In the genomic region with DNA sequence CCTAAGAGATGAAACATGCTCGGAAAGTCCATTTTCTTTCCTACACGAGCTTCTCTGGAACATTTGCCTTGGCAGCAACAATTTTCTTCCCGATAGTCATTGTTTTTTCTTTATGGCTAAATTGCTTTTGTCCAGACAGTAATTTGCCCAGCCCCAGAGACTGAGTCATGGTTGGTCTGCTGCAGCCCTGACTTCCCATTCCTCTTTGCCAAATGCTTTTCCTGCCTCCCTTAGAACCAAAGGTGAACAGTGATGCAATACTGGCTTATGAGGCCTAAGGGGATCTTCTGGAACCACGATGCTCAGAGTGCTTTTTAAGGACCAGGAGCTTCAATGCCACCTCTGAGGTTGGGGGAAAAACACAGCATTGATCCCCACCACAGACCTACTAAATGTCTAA, we compare ENCODE assay signal across 16 cellular contexts.
DNase-seq lines count a peak whose midpoint lies in the region; FAIRE-seq and TF ChIP-seq lines count a peak whose summit lies in the region.
"Had no signal": no experiment of that assay in that cellular context is flagged by ENCODE, and none has a peak within 500 bp of the region (broad histone marks: within the 10 kb centered on the region; RNA-seq: fewer than 3 reads in every experiment).

No MANE protein-coding gene starts in this region.

- no peaks in the 10 kb centered on the region; the same call in 1 of the 2 replicates for H3K36me3 Mint-ChIP-seq in HFFc6 (ENCODE audit: low read depth)

- WGBS in esophagus squamous epithelium, 2 donors, result 38 to 39% methylated on average over 4 of the region's 4 CpGs

- in situ Hi-C loops in astrocyte of the cerebellum (cut with HindIII; ENCODE audit: low sequenced_read_pairs), result no loop called here

- no peaks in the 10 kb centered on the region; the same call in 1 of the 2 replicates for H3K27me3 Mint-ChIP-seq in HFFc6 (ENCODE audit: insufficient read depth)
- H3K27me3 Mint-ChIP-seq: activated CD4-positive, alpha-beta T cell treated with anti-CD3 and anti-CD28 coated beads, Interleukin-2, amount 10 ng/mL, durations not matched to agents 7 days and 5 days; stimulated activated naive CD8-positive, alpha-beta T cell treated with anti-CD3 and anti-CD28 coated beads, Interleukin-15, amount 100 ng/mL, for 72 hours had no signal

- H3K9me3 Mint-ChIP-seq in HFFc6, result peaks cover 22% of the 10 kb centered on the region

- DNase-seq in AG09309 (ENCODE audit: low read depth) (peak; percentile 87), HFFc6 (peak; percentile 73), astrocyte of the cerebellum (ENCODE audit: low read depth) (peak; percentile 84), islet precursor cell (peak; percentile 80), HPDE6-E6E7 (ENCODE audit: extremely low spot score) (no peak), MV-4-11 (lab: John Stamatoyannopoulos, UW) (no peak), esophagus squamous epithelium (lab: John Stamatoyannopoulos, UW) (no peak), GM12891 (ENCODE audit: insufficient read length, low spot score) (no peak)
- DNase-seq: activated CD4-positive, alpha-beta T cell treated with anti-CD3 and anti-CD28 coated beads, Interleukin-2, amount 10 ng/mL, durations not matched to agents 7 days and 5 days; activated T-cell treated with anti-CD3 and anti-CD28 coated beads, Interleukin-2, amount 50 U/mL, for 4 hours; cortex of kidney; occipital lobe; SIG-M5; stimulated activated naive CD8-positive, alpha-beta T cell treated with anti-CD3 and anti-CD28 coated beads, Interleukin-15, amount 100 ng/mL, for 72 hours; T-helper 9 cell had no signal

- intact Hi-C loops in esophagus squamous epithelium (cut with DNase I), result no loop called here

- H3K27ac ChIP-seq in esophagus squamous epithelium, result no peak overlapping the region
- H3K27ac ChIP-seq: foreskin keratinocyte had no signal

- H3K27ac Mint-ChIP-seq in HFFc6, result peak overlapping the region; percentile 38; the same call in 1 of the 2 replicates
- H3K27ac Mint-ChIP-seq: activated CD4-positive, alpha-beta T cell treated with anti-CD3 and anti-CD28 coated beads, Interleukin-2, amount 10 ng/mL, durations not matched to agents 7 days and 5 days; stimulated activated naive CD8-positive, alpha-beta T cell treated with anti-CD3 and anti-CD28 coated beads, Interleukin-15, amount 100 ng/mL, for 72 hours had no signal

- TF ChIP-seq POLR2A in esophagus squamous epithelium (IDR thresholded peaks at IDR 0.05) (no peak), GM12891 (IDR thresholded peaks at IDR 0.05; ENCODE audit: low read depth, low read length) (no peak)

- H3K36me3 ChIP-seq in esophagus squamous epithelium, result no peaks in the 10 kb centered on the region

- H3K4me1 ChIP-seq in esophagus squamous epithelium, result no peaks in the 10 kb centered on the region
- H3K4me1 ChIP-seq: foreskin keratinocyte had no signal

- H3K4me3 ChIP-seq in AG09309 (ENCODE audit: control insufficient read depth, low read depth, low read length), result no peak overlapping the region
- no peak overlapping the region for H3K4me3 ChIP-seq in astrocyte of the cerebellum (ENCODE audit: low read depth, low read length)
- no peak overlapping the region for H3K4me3 ChIP-seq in esophagus squamous epithelium

- TF ChIP-seq CTCF in AG09309 (IDR thresholded peaks at IDR 0.05; ENCODE audit: control insufficient read depth, insufficient read depth, low read depth, low read length, missing control alignments), result no peak
- no peak for TF ChIP-seq CTCF in HFFc6 (IDR thresholded peaks at IDR 0.05)
- no peak for TF ChIP-seq CTCF in astrocyte of the cerebellum (IDR thresholded peaks at IDR 0.05; ENCODE audit: low read depth, low read length, missing control alignments)
- TF ChIP-seq CTCF in esophagus squamous epithelium (IDR thresholded peaks at IDR 0.05), result no peak

- H3K4me3 Mint-ChIP-seq in HFFc6, result peak overlapping the region; percentile 20; the same call in 1 of the 2 replicates
- H3K4me3 Mint-ChIP-seq: activated CD4-positive, alpha-beta T cell treated with anti-CD3 and anti-CD28 coated beads, Interleukin-2, amount 10 ng/mL, durations not matched to agents 7 days and 5 days; activated T-cell treated with anti-CD3 and anti-CD28 coated beads, Interleukin-2, amount 50 U/mL, for 4 hours; stimulated activated naive CD8-positive, alpha-beta T cell treated with anti-CD3 and anti-CD28 coated beads, Interleukin-15, amount 100 ng/mL, for 72 hours had no signal

- FAIRE-seq in GM12891 (lab: Jason Lieb, UNC), result no peak

- H3K27me3 ChIP-seq in esophagus squamous epithelium, result no peaks in the 10 kb centered on the region
- H3K27me3 ChIP-seq: foreskin keratinocyte had no signal

- peaks cover 0 to 8% (median 4%) of the 10 kb centered on the region in 3 donors for H3K9me3 ChIP-seq in esophagus squamous epithelium

- H3K4me1 Mint-ChIP-seq in HFFc6 (ENCODE audit: low read depth), result peaks cover 32% of the 10 kb centered on the region; the same call in 1 of the 2 replicates
- H3K4me1 Mint-ChIP-seq: activated CD4-positive, alpha-beta T cell treated with anti-CD3 and anti-CD28 coated beads, Interleukin-2, amount 10 ng/mL, durations not matched to agents 7 days and 5 days; stimulated activated naive CD8-positive, alpha-beta T cell treated with anti-CD3 and anti-CD28 coated beads, Interleukin-15, amount 100 ng/mL, for 72 hours had no signal

TF ChIP-seq in GM12891, 5 proteins besides CTCF, POLR2A, EP300 and RAD21:
- TF ChIP-seq POLR2AphosphoS5 (IDR thresholded peaks at IDR 0.05; ENCODE audit: low read depth, low read length), result no peak
- TF ChIP-seq POU2F2 (IDR thresholded peaks at IDR 0.05; ENCODE audit: low read depth, low read length), result no peak
- no peak for TF ChIP-seq SPI1 (IDR thresholded peaks at IDR 0.05; ENCODE audit: low read depth, low read length)
- TF ChIP-seq TAF1 (IDR thresholded peaks at IDR 0.05; ENCODE audit: low read depth, low read length), result no peak
- no peak for TF ChIP-seq PAX5 (IDR thresholded peaks at IDR 0.05; ENCODE audit: insufficient read depth, low read length, severe bottlenecking)

Comparison
In these comparisons a context has a peak if more than half of its experiments do, and no peak if none do; other contexts are left out.
1. DNase-seq: peak in AG09309 (single experiment), HFFc6 (single experiment), astrocyte of the cerebellum (single experiment) and islet precursor cell (single experiment); none in HPDE6-E6E7 (single experiment), MV-4-11 (single experiment), esophagus squamous epithelium (single experiment) and GM12891 (single experiment).